Comparison of ENCODE assay signal across 8 cellular contexts in the genomic region with DNA sequence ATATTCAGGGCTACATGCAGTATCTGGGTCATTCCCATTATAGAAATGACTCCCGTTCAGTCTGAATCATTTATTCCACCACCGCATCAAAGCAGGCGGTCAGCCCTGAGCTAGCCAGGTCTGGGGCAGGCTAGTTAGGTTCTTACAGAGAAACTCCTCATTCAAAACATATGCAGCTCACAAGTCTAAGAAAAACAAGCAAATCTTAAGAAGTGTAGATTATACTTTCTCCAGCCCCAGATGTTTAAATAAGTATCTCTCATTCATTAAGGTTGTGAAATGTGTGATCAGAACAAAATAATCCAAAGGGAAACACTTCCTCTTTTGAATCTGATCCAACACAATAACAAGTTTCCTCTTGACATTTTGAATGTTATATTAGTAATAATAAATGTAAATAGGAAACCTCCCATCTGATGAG.
A peak's percentile ranks its signal among the peaks of the same experiment; 100 is the strongest.
DNase-seq lines count a peak whose midpoint lies in the region; ATAC-seq and TF ChIP-seq lines count a peak whose summit lies in the region.

No MANE protein-coding gene starts in this region.

- H3K27me3 Mint-ChIP-seq in endothelial cell (ENCODE audit: unreplicated experiment): no peaks in the 10 kb centered on the region

- no peak for TF ChIP-seq CTCF in DND-41 (IDR thresholded peaks at IDR 0.05; ENCODE audit: borderline replicate concordance, extremely low read depth, low read length, poor library complexity, severe bottlenecking)
- no peak for TF ChIP-seq CTCF in endothelial cell (IDR thresholded peaks at IDR 0.05; ENCODE audit: unreplicated experiment)
- TF ChIP-seq CTCF in sigmoid colon (IDR thresholded peaks at IDR 0.05): no peak

- peak overlapping the region; percentile 62 for H3K9ac ChIP-seq in DND-41 (ENCODE audit: low read depth, low read length)

- H3K4me1 ChIP-seq in DND-41 (ENCODE audit: insufficient read depth, low read length): peaks cover 81% of the 10 kb centered on the region
- H3K4me1 ChIP-seq in sigmoid colon: peaks cover 0 to 21% (median 10%) of the 10 kb centered on the region in 4 donors

- peaks cover 54% of the 10 kb centered on the region for H3K79me2 ChIP-seq in DND-41 (ENCODE audit: insufficient read depth, low read length)

- H2AFZ ChIP-seq in DND-41 (ENCODE audit: low read depth, low read length): peak overlapping the region; percentile 62

- DNase-seq in DND-41 (peak; percentile 17), SW 1271 (lab: John Stamatoyannopoulos, UW) (peak; percentile 12 to 58), endothelial cell (ENCODE audit: low spot score) (no peak), sigmoid colon (no peak)
- no peak for DNase-seq in central memory CD4-positive, alpha-beta T cell

- no peaks in the 10 kb centered on the region for H3K9me3 Mint-ChIP-seq in endothelial cell (ENCODE audit: unreplicated experiment)

- peaks cover 20% of the 10 kb centered on the region for H3K36me3 ChIP-seq in DND-41 (ENCODE audit: insufficient read depth, low read length)
- no peaks in the 10 kb centered on the region for H3K36me3 ChIP-seq in sigmoid colon

- no peaks in the 10 kb centered on the region for H3K36me3 Mint-ChIP-seq in endothelial cell (ENCODE audit: low read depth, unreplicated experiment)

- H3K4me1 Mint-ChIP-seq in endothelial cell (ENCODE audit: unreplicated experiment): peaks cover 41% of the 10 kb centered on the region

- no peak for TF ChIP-seq EP300 in sigmoid colon (IDR thresholded peaks at IDR 0.05)

- intact Hi-C loops in sigmoid colon (cut with DNase I): no loop called here

- no peak overlapping the region for H3K27ac Mint-ChIP-seq in endothelial cell (ENCODE audit: unreplicated experiment)

- peak overlapping the region; percentile 69 for H3K4me3 Mint-ChIP-seq in endothelial cell (ENCODE audit: unreplicated experiment)

- TF ChIP-seq POLR2A in sigmoid colon (IDR thresholded peaks at IDR 0.05): no peak

- H3K4me3 ChIP-seq in DND-41 (ENCODE audit: low read depth in 1 of 2, low read length in 2 of 2): peak overlapping the region; percentile 40 to 76
- peak overlapping the region in 2 of 4 donors; percentile 52 to 54 for H3K4me3 ChIP-seq in sigmoid colon

- no peaks in the 10 kb centered on the region for H4K20me1 ChIP-seq in DND-41 (ENCODE audit: insufficient read depth, low read length)

- H3K9me3 ChIP-seq in DND-41 (ENCODE audit: insufficient read depth, low read length, severe bottlenecking): no peaks in the 10 kb centered on the region
- no peaks in the 10 kb centered on the region for H3K9me3 ChIP-seq in sigmoid colon

- no peak for ATAC-seq in DND-41 (ENCODE audit: insufficient read depth, low read depth)
- ATAC-seq in GM18498 (IDR thresholded peaks at IDR 0.05; ENCODE audit: unreplicated experiment): no peak
- no peak for ATAC-seq in GM18909 (IDR thresholded peaks at IDR 0.05; ENCODE audit: poor library complexity, unreplicated experiment)
- ATAC-seq in HG03439 (IDR thresholded peaks at IDR 0.05; ENCODE audit: unreplicated experiment): no peak

- 47 to 72% methylated on average over 3 of the region's 3 CpGs for WGBS in sigmoid colon, 2 donors

- H3K4me2 ChIP-seq in DND-41 (ENCODE audit: insufficient read depth, low read length): peak overlapping the region; percentile 65

- H3K27me3 ChIP-seq in DND-41 (ENCODE audit: insufficient read depth, low read length, poor library complexity) (no peaks in the 10 kb centered on the region), sigmoid colon (no peaks in the 10 kb centered on the region)

- H3K27ac ChIP-seq in DND-41 (ENCODE audit: low read length) (peak overlapping the region; percentile 99), sigmoid colon (peak overlapping the region in 3 of 4 donors; percentile 65 to 75 (median 72))

Comparison
In these comparisons a context has a peak if more than half of its experiments do, and no peak if none do; other contexts are left out.
1. DNase-seq: peak in DND-41 (single experiment) and SW 1271 (2 of 2); none in endothelial cell (single experiment), sigmoid colon (single experiment) and central memory CD4-positive, alpha-beta T cell (single experiment).